ENCODE assay signal across 1 cellular context in the genomic region with DNA sequence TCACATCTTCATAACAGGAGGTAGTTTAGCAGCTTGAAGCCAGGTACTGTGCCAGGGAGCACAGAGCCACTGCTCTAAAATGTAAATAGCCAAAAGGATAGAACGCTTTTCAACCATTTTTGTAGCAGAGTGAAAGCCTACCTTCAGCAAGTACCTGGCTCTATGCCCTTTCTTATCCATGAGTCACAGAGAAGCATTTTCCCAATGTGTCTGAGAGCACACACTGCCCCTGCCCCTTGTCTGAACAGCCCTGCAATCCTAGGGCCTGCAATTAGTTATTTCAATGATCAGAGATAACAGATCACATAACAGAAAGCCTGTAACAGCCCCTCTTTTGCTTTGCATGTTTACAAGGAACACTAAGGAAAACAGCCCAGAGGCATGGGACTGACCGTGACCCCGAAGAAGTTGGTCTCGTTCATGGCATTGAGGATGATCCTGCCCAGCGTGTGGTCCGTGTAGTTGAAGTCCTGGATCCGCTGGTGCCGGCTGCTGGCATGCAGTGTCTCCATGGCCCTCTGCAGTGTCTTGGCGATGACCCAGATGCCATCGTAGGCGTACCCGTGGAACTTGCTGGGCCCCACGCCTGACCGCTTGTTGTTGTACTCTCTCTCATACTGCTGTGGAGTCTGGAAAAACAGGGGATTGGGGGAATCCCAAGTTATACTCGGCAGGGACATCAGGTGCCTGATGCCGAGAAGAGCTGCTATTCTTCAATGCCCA.
TF ChIP-seq lines count a peak whose summit lies in the region.

No MANE protein-coding gene starts in this region.

TF ChIP-seq in SK-N-SH, 30 proteins besides CTCF, POLR2A, EP300 and RAD21 (continued from another document):
- TF ChIP-seq, protein P1, sequence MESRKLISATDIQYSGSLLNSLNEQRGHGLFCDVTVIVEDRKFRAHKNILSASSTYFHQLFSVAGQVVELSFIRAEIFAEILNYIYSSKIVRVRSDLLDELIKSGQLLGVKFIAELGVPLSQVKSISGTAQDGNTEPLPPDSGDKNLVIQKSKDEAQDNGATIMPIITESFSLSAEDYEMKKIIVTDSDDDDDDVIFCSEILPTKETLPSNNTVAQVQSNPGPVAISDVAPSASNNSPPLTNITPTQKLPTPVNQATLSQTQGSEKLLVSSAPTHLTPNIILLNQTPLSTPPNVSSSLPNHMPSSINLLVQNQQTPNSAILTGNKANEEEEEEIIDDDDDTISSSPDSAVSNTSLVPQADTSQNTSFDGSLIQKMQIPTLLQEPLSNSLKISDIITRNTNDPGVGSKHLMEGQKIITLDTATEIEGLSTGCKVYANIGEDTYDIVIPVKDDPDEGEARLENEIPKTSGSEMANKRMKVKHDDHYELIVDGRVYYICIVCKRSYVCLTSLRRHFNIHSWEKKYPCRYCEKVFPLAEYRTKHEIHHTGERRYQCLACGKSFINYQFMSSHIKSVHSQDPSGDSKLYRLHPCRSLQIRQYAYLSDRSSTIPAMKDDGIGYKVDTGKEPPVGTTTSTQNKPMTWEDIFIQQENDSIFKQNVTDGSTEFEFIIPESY (IDR thresholded peaks at IDR 0.05; ENCODE audit: borderline replicate concordance, low read depth), result no peak
- TF ChIP-seq, protein P2, sequence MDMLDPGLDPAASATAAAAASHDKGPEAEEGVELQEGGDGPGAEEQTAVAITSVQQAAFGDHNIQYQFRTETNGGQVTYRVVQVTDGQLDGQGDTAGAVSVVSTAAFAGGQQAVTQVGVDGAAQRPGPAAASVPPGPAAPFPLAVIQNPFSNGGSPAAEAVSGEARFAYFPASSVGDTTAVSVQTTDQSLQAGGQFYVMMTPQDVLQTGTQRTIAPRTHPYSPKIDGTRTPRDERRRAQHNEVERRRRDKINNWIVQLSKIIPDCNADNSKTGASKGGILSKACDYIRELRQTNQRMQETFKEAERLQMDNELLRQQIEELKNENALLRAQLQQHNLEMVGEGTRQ (IDR thresholded peaks at IDR 0.05; ENCODE audit: borderline replicate concordance, low read depth, low read length), result no peak
- TF ChIP-seq RFX5 (IDR thresholded peaks at IDR 0.05; ENCODE audit: low read length) (no peak), NRF1 (IDR thresholded peaks at IDR 0.05; ENCODE audit: low read depth, low read length) (no peak), CHD2 (IDR thresholded peaks at IDR 0.05; ENCODE audit: low read length, partially characterized antibody) (no peak), FOSL2 (IDR thresholded peaks at IDR 0.05; ENCODE audit: borderline replicate concordance, low read depth) (no peak), GABPA (IDR thresholded peaks at IDR 0.05; ENCODE audit: low read depth) (no peak), RCOR1 (IDR thresholded peaks at IDR 0.05; ENCODE audit: low read length) (no peak), GATA2 (CRISPR knock-in tag; IDR thresholded peaks at IDR 0.05) (no peak), FOXJ3 (CRISPR knock-in tag; IDR thresholded peaks at IDR 0.05) (no peak), REST (IDR thresholded peaks at IDR 0.05; ENCODE audit: low read depth, low read length) (no peak)
